Comparison of ENCODE assay signal across 8 cellular contexts in genomic region chr11:12692238-12693074, GRCh38. TPM values are rescaled to one million over a fixed set of nuclear protein-coding genes. Genes with fewer than 3 reads are reported as not detected.
DNase-seq lines count a peak whose midpoint lies in the region; ATAC-seq and TF ChIP-seq lines count a peak whose summit lies in the region.

No MANE protein-coding gene starts in this region.

- peak overlapping the region; percentile 34 for H3K4me3 ChIP-seq in rectal smooth muscle tissue (ENCODE audit: low read length)

- TF ChIP-seq EP300 in Ishikawa (IDR thresholded peaks at IDR 0.05; ENCODE audit: borderline replicate concordance) = peak; percentile 26; the same call in 1 of the 2 replicates

- ATAC-seq in left ventricle myocardium superior (peak; percentile 86), HG03045 (IDR thresholded peaks at IDR 0.05; ENCODE audit: unreplicated experiment) (no peak), HG03025 (IDR thresholded peaks at IDR 0.05; ENCODE audit: low FRiP score, unreplicated experiment) (no peak), GM19395 (IDR thresholded peaks at IDR 0.05; ENCODE audit: unreplicated experiment) (no peak), HG03196 (IDR thresholded peaks at IDR 0.05; ENCODE audit: unreplicated experiment) (no peak)

- intact Hi-C loops in left ventricle myocardium superior (cut with micrococcal nuclease) = loop anchor here (10.0 kb wide), 1 partner anchor 52 kb away; no protein-coding TSS in a partner anchor

- H3K27ac ChIP-seq in rectal smooth muscle tissue (ENCODE audit: low read depth, low read length) = peak overlapping the region; percentile 92

- H3K4me1 ChIP-seq in rectal smooth muscle tissue (ENCODE audit: control insufficient read depth, insufficient read depth, low read length) = peaks cover 52% of the 10 kb centered on the region

- no peaks in the 10 kb centered on the region for H3K36me3 ChIP-seq in rectal smooth muscle tissue (ENCODE audit: control insufficient read depth, insufficient read depth, low read length)

- H3K27me3 ChIP-seq in rectal smooth muscle tissue (ENCODE audit: control insufficient read depth, insufficient read depth, low read length) = no peaks in the 10 kb centered on the region

- peak; percentile 73 for DNase-seq in amniotic stem cell (lab: John Stamatoyannopoulos, UW)
- DNase-seq in left ventricle myocardium superior = peak; percentile 90

- peak overlapping the region; percentile 20 for H3K9ac ChIP-seq in rectal smooth muscle tissue (ENCODE audit: low read length)

- peak; percentile 13; the same call in 1 of the 2 replicates for TF ChIP-seq RAD21 in Ishikawa (IDR thresholded peaks at IDR 0.05; ENCODE audit: low read depth)

TF ChIP-seq in Ishikawa, 13 proteins besides CTCF, POLR2A, EP300 and RAD21:
- TF ChIP-seq NFIC (IDR thresholded peaks at IDR 0.05) = peak; percentile 67
- no peak for TF ChIP-seq USF1 (IDR thresholded peaks at IDR 0.05)
TF ChIP-seq in Ishikawa: peak in this region for 1.

RNA-seq across cellular contexts. Expression of gene TEAD1, which starts 18.2 kb away (rescaled TPM):
- 127 TPM for total RNA-seq in left ventricle myocardium superior
